ENCODE assay signal across 8 cellular contexts in the genomic region with DNA sequence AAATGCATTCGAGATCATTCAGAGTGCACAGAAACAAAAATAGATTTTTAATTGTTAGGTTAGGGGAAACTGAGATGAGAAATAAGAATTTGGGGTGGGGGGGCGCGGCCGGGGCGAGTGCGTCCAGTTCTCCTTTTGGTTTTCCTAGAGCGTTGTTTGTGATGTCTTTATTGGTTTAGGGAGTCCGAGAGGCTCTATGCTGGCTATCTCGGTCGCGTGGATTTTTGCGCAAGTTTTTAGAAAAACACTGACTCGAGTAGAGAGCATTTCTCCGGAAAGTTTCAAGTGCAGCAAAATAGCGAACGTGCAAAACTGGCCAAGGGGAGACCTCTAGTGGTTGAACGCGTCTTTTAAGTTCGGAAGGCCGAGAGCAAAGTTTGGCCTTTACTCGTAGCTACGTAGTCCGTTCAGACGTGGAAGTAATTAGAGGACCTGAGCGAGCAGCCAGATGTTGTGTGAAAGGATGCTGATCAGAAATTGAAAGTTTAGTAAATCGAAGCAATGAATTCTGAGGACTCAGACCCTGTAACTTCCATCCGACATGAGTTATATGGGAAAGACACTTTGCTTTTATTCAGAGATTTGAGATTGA. TPM values are rescaled to one million over a fixed set of nuclear protein-coding genes. Genes with fewer than 3 reads are reported as not detected.
DNase-seq lines count a peak whose midpoint lies in the region; ATAC-seq and TF ChIP-seq lines count a peak whose summit lies in the region.

No MANE protein-coding gene starts in this region.

- H3K9ac ChIP-seq in OCI-LY1 (ENCODE audit: low read length), result peak overlapping the region; percentile 66
- peak overlapping the region; percentile 63 for H3K9ac ChIP-seq in mucosa of stomach (ENCODE audit: low read length)

- no peaks in the 10 kb centered on the region; the same call in 1 of the 2 replicates for H3F3A ChIP-seq in OCI-LY1 (ENCODE audit: insufficient read depth, low read length)

- DNase-seq in Caki2 (ENCODE audit: low read depth) (peak; percentile 73), HS-5 (ENCODE audit: low read depth) (peak; percentile 75), activated T-cell treated with anti-CD3 and anti-CD28 coated beads for 4 hours (peak; percentile 71)
- DNase-seq in stimulated activated CD8-positive, alpha-beta memory T cell treated with anti-CD3 and anti-CD28 coated beads, Interleukin-4, amount 100 ng/mL, for 48 hours, result peak; percentile 79

- no peak overlapping the region for H2AFZ ChIP-seq in OCI-LY1 (ENCODE audit: low read length)

- peak; percentile 93 for TF ChIP-seq CTCF in OCI-LY1 (IDR thresholded peaks at IDR 0.05; ENCODE audit: low read length)

- H3K9me2 ChIP-seq in OCI-LY1 (ENCODE audit: low read depth, low read length), result no peaks in the 10 kb centered on the region

- in situ Hi-C loops in Caki2 (cut with HindIII; ENCODE audit: low pct_unique_long_range_greater_than_20kb, low sequenced_read_pairs), result no loop called here

- H3K27ac ChIP-seq in OCI-LY1 (ENCODE audit: low read depth, low read length, poor library complexity, severe bottlenecking) (peak overlapping the region; percentile 12), esophagus (ENCODE audit: low read depth in 2 of 2, low read length in 1 of 2) (peak overlapping the region; percentile 74 to 81)

- H3K4me1 ChIP-seq in OCI-LY1 (ENCODE audit: insufficient read depth, low read length, severe bottlenecking) (peaks cover 8% of the 10 kb centered on the region), esophagus (ENCODE audit: control insufficient read depth in 2 of 2, insufficient read depth in 2 of 2, low read length in 1 of 2) (no peaks in the 10 kb centered on the region), mucosa of stomach (ENCODE audit: control insufficient read depth, insufficient read depth, low read length) (no peaks in the 10 kb centered on the region)

- 1% methylated on average over 27 of the region's 27 CpGs for WGBS in esophagus, 2 donors

- no peaks in the 10 kb centered on the region for H3K9me3 ChIP-seq in OCI-LY1 (ENCODE audit: low read length)
- H3K9me3 ChIP-seq in esophagus (ENCODE audit: control insufficient read depth in 2 of 2, insufficient read depth in 1 of 2, low read depth in 1 of 2, low read length in 1 of 2), result no peaks in the 10 kb centered on the region
- no peaks in the 10 kb centered on the region for H3K9me3 ChIP-seq in mucosa of stomach (ENCODE audit: control insufficient read depth, low read length)

- no peaks in the 10 kb centered on the region; the same call in 1 of the 2 replicates for H4K20me1 ChIP-seq in OCI-LY1 (ENCODE audit: insufficient read depth, low read length)

- ATAC-seq in GM21360 (IDR thresholded peaks at IDR 0.05; ENCODE audit: unreplicated experiment), result peak; percentile 62

- peaks cover 8% of the 10 kb centered on the region; the same call in 1 of the 2 replicates for H3K36me3 ChIP-seq in OCI-LY1 (ENCODE audit: insufficient read depth, low read length)
- no peaks in the 10 kb centered on the region for H3K36me3 ChIP-seq in esophagus (ENCODE audit: control insufficient read depth in 2 of 2, insufficient read depth in 2 of 2, low read length in 1 of 2)
- H3K36me3 ChIP-seq in mucosa of stomach (ENCODE audit: control insufficient read depth, insufficient read depth, low read length), result no peaks in the 10 kb centered on the region

- H3K4me3 ChIP-seq in OCI-LY1 (ENCODE audit: low read depth, low read length, poor library complexity, severe bottlenecking) (peak overlapping the region; percentile 73), esophagus (ENCODE audit: low read depth in 1 of 2, low read length in 2 of 2) (peak overlapping the region; percentile 70 to 84), mucosa of stomach (ENCODE audit: low read length) (peak overlapping the region; percentile 85)

- H3K27me3 ChIP-seq in OCI-LY1 (ENCODE audit: insufficient read depth, low read length) (no peaks in the 10 kb centered on the region), esophagus (ENCODE audit: control insufficient read depth in 1 of 2, insufficient read depth in 2 of 2, low read length in 2 of 2) (no peaks in the 10 kb centered on the region), mucosa of stomach (ENCODE audit: control insufficient read depth, insufficient read depth, low read length) (no peaks in the 10 kb centered on the region)

- H3K4me2 ChIP-seq in OCI-LY1 (ENCODE audit: low read length), result peak overlapping the region; percentile 76

- H3K79me2 ChIP-seq in OCI-LY1 (ENCODE audit: insufficient read depth, low read length), result no peaks in the 10 kb centered on the region

RNA-seq across cellular contexts. Expression of gene L3MBTL3, which starts 2.6 kb away (rescaled TPM):
- 3.2 and 45.3 TPM in 2 replicates for total RNA-seq in Caki2 (2014; rRNA removed; shearing (Covaris generic); ENCODE audit: low replicate concordance)
- polyA plus RNA-seq in esophagus, result 1 to 10 TPM in 1 of 2 donors, under 1 TPM in 1; 0.94 to 1.4 TPM

Comparison
In these comparisons a context has a peak if more than half of its experiments do, and no peak if none do; other contexts are left out.
1. Peak in every context shown above with its lines: DNase-seq, ATAC-seq, H3K4me3 ChIP-seq and H3K27ac ChIP-seq.